In the genomic region with DNA sequence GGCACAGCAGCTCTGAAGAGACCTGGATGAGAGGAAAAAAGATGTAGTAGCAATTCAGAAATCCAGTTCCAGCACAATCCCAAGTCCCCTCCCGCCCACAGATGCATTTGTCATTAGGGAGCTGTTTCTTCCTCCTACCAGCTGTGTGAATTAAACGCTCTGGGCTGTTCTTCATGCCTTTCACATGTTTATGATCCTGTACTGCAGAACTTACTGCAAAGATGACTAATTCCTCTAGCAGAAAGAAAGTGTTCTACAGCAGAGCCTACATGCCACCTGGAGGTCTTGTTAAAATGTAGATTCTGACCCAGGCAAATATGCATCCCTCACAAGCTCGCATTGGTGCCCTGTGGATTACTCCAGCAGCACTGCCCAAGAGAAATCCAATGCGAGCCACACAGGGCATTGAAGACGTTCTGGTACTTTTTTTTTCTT, we compare ENCODE assay signal across 1 cellular context.
TF ChIP-seq lines count a peak whose summit lies in the region.

No MANE protein-coding gene starts in this region.

TF ChIP-seq in endothelial cell of umbilical vein, 7 proteins besides CTCF, POLR2A, EP300 and RAD21:
- TF ChIP-seq, protein P1, sequence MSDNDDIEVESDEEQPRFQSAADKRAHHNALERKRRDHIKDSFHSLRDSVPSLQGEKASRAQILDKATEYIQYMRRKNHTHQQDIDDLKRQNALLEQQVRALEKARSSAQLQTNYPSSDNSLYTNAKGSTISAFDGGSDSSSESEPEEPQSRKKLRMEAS (IDR thresholded peaks at IDR 0.05; ENCODE audit: insufficient read depth, insufficient read length): no peak
- TF ChIP-seq POLR2AphosphoS5 (IDR thresholded peaks at IDR 0.05; ENCODE audit: insufficient read depth, low read depth, low read length) (no peak), EZH2 (IDR thresholded peaks at IDR 0.05; ENCODE audit: borderline replicate concordance, low read depth, low read length, severe bottlenecking) (no peak), MYC (IDR thresholded peaks at IDR 0.05; ENCODE audit: low read depth, low read length) (no peak), GATA2 (IDR thresholded peaks at IDR 0.05; ENCODE audit: insufficient read depth, insufficient read length, low read depth, low read length) (no peak), FOS (IDR thresholded peaks at IDR 0.05; ENCODE audit: borderline replicate concordance, insufficient read depth, low read length) (no peak), JUN (IDR thresholded peaks at IDR 0.05; ENCODE audit: borderline replicate concordance, insufficient read depth, insufficient read length, low read depth) (no peak)
TF ChIP-seq in endothelial cell of umbilical vein: peak in this region for 0.
